In genomic region chr11:36452231-36452630, GRCh38 we compare ENCODE assay signal across 9 cellular contexts. TPM values are rescaled to one million over a fixed set of nuclear protein-coding genes. Genes with fewer than 3 reads are reported as not detected.
DNase-seq lines count a peak whose midpoint lies in the region; ATAC-seq and TF ChIP-seq lines count a peak whose summit lies in the region.
"Had no signal": no experiment of that assay in that cellular context is flagged by ENCODE, and none has a peak within 500 bp of the region (broad histone marks: within the 10 kb centered on the region; RNA-seq: fewer than 3 reads in every experiment).

No MANE protein-coding gene starts in this region.

- H3K27me3 ChIP-seq in smooth muscle cell (ENCODE audit: low read depth), result no peaks in the 10 kb centered on the region

- no peaks in the 10 kb centered on the region for H3K79me2 ChIP-seq in smooth muscle cell (ENCODE audit: low read depth)

- no peaks in the 10 kb centered on the region for H3K36me3 ChIP-seq in smooth muscle cell (ENCODE audit: low read depth)

- no peak for TF ChIP-seq CTCF in smooth muscle cell (IDR thresholded peaks at IDR 0.05; ENCODE audit: borderline replicate concordance, insufficient read depth, poor library complexity, severe bottlenecking)

- H3K9me3 ChIP-seq in smooth muscle cell (replicated peaks; ENCODE audit: low read depth), result no peaks in the 10 kb centered on the region

- H2AFZ ChIP-seq in smooth muscle cell (ENCODE audit: low read depth), result no peak overlapping the region

- H3K36me3 Mint-ChIP-seq in activated CD4-positive, alpha-beta T cell treated with anti-CD3 and anti-CD28 coated beads, Interleukin-2, amount 10 ng/mL, durations not matched to agents 7 days and 5 days (ENCODE audit: low read depth), result no peaks in the 10 kb centered on the region

- H3K4me3 Mint-ChIP-seq in activated CD4-positive, alpha-beta T cell treated with anti-CD3 and anti-CD28 coated beads, Interleukin-2, amount 10 ng/mL, durations not matched to agents 7 days and 5 days, result peak overlapping the region; percentile 13
- H3K4me3 Mint-ChIP-seq: neural crest cell had no signal

- peak overlapping the region; percentile 99 for H3K27ac ChIP-seq in smooth muscle cell (ENCODE audit: low read depth)

- peak overlapping the region; percentile 52 for H3K4me2 ChIP-seq in smooth muscle cell

- H3K27ac Mint-ChIP-seq in activated CD4-positive, alpha-beta T cell treated with anti-CD3 and anti-CD28 coated beads, Interleukin-2, amount 10 ng/mL, durations not matched to agents 7 days and 5 days, result peak overlapping the region; percentile 51

- POLR2A ChIA-PET in activated CD4-positive, alpha-beta T cell treated with anti-CD3 and anti-CD28 coated beads, Interleukin-2, amount 10 ng/mL, durations not matched to agents 7 days and 5 days (lab: Charles Lee), result interaction anchor here (0.9 kb wide), 1 partner anchor 10 kb away, joined by 3 read pairs; no protein-coding TSS in a partner anchor

- no peaks in the 10 kb centered on the region for H3K27me3 Mint-ChIP-seq in activated CD4-positive, alpha-beta T cell treated with anti-CD3 and anti-CD28 coated beads, Interleukin-2, amount 10 ng/mL, durations not matched to agents 7 days and 5 days

- no peak overlapping the region for H3K4me3 ChIP-seq in smooth muscle cell

- no peaks in the 10 kb centered on the region for H4K20me1 ChIP-seq in smooth muscle cell (ENCODE audit: low read depth)

- peaks cover 53% of the 10 kb centered on the region for H3K4me1 ChIP-seq in smooth muscle cell (ENCODE audit: low read depth)

- peaks cover 27% of the 10 kb centered on the region for H3F3A ChIP-seq in smooth muscle cell (ENCODE audit: low read depth)

- DNase-seq in activated CD4-positive, alpha-beta T cell treated with anti-CD3 and anti-CD28 coated beads, Interleukin-2, amount 10 ng/mL, durations not matched to agents 7 days and 5 days, result peak; percentile 38
- no peak for DNase-seq in activated CD4-positive, alpha-beta T cell treated with anti-CD3 and anti-CD28 coated beads, Interleukin-2, amount 50 U/mL, for 1 hour
- DNase-seq in RPMI8226 (peak; percentile 46), brain pericyte (ENCODE audit: low read depth, low spot score) (peak; percentile 46), smooth muscle cell (lab: John Stamatoyannopoulos, UW; ENCODE audit: unreplicated experiment) (no peak), GOT3 (lab: John Stamatoyannopoulos, UW) (no peak), mucosa of gallbladder (ENCODE audit: low spot score) (no peak)

- H3K4me1 Mint-ChIP-seq in activated CD4-positive, alpha-beta T cell treated with anti-CD3 and anti-CD28 coated beads, Interleukin-2, amount 10 ng/mL, durations not matched to agents 7 days and 5 days, result peaks cover 45% of the 10 kb centered on the region

- H3K9ac ChIP-seq in smooth muscle cell (ENCODE audit: low read depth), result no peak overlapping the region

- ATAC-seq in GM19397 (IDR thresholded peaks at IDR 0.05; ENCODE audit: unreplicated experiment), result no peak

- H3K9me3 Mint-ChIP-seq in activated CD4-positive, alpha-beta T cell treated with anti-CD3 and anti-CD28 coated beads, Interleukin-2, amount 10 ng/mL, durations not matched to agents 7 days and 5 days, result no peaks in the 10 kb centered on the region
- H3K9me3 Mint-ChIP-seq: neural crest cell had no signal

- CTCF ChIA-PET in activated CD4-positive, alpha-beta T cell treated with anti-CD3 and anti-CD28 coated beads, Interleukin-2, amount 10 ng/mL, durations not matched to agents 7 days and 5 days (lab: Charles Lee), result interaction anchor here (0.6 to 1.9 kb wide), 4 partner anchors 9 to 153 kb away, joined by 3 to 6 read pairs (median 4); no protein-coding TSS in a partner anchor

- 41% methylated on average over 2 of the region's 2 CpGs for WGBS in smooth muscle cell (ENCODE audit: low lambda C conversion rate)

RNA-seq across cellular contexts. Expression of gene TRAF6, which starts 57.8 kb away (rescaled TPM):
- total RNA-seq in activated CD4-positive, alpha-beta T cell treated with anti-CD3 and anti-CD28 coated beads, Interleukin-2, amount 10 ng/mL, durations not matched to agents 7 days and 5 days, result 10 to 100 TPM; 13.5 to 15.0 TPM
- total RNA-seq in smooth muscle cell (18.9 and 19.7 TPM in 2 replicates), mucosa of gallbladder (16.8 TPM)
- polyA plus RNA-seq in smooth muscle cell, result 9.9 and 14.7 TPM in 2 replicates

Comparison
In these comparisons a context has a peak if more than half of its experiments do, and no peak if none do; other contexts are left out.
1. DNase-seq: peak in activated CD4-positive, alpha-beta T cell treated with anti-CD3 and anti-CD28 coated beads, Interleukin-2, amount 10 ng/mL, durations not matched to agents 7 days and 5 days (single experiment), RPMI8226 (single experiment) and brain pericyte (single experiment); none in activated CD4-positive, alpha-beta T cell treated with anti-CD3 and anti-CD28 coated beads, Interleukin-2, amount 50 U/mL, for 1 hour (single experiment), smooth muscle cell (single experiment), GOT3 (single experiment) and mucosa of gallbladder (single experiment).